In genomic region chr10:75137533-75138438, GRCh38 we compare ENCODE assay signal across 8 cellular contexts. TPM values are rescaled to one million over a fixed set of nuclear protein-coding genes. Genes with fewer than 3 reads are reported as not detected.
DNase-seq lines count a peak whose midpoint lies in the region; ATAC-seq and TF ChIP-seq lines count a peak whose summit lies in the region.

No MANE protein-coding gene starts in this region.

- no peak overlapping the region for H3K27ac ChIP-seq in transverse colon

- in situ Hi-C loops in transverse colon (cut with MboI; ENCODE audit: low pct_ligation_motif_present in 1 of 4, low pct_unique_long_range_greater_than_20kb in 1 of 4, low sequenced_read_pairs in 3 of 4), result no loop called here

- peak overlapping the region; percentile 17 to 85 for H3K27ac Mint-ChIP-seq in activated naive CD4-positive, alpha-beta T cell treated with anti-CD3 and anti-CD28 coated beads, Interleukin-2, amount 50 U/mL, for 72 hours
- peak overlapping the region; percentile 23 to 83 (median 48) for H3K27ac Mint-ChIP-seq in naive B cell

- ATAC-seq in activated naive CD4-positive, alpha-beta T cell treated with anti-CD3 and anti-CD28 coated beads, Interleukin-2, amount 50 U/mL, for 72 hours, result peak; percentile 91 to 95
- no peak for ATAC-seq in naive B cell (ENCODE audit: low read depth in 2 of 2)
- ATAC-seq in HG02678 (IDR thresholded peaks at IDR 0.05; ENCODE audit: unreplicated experiment), result no peak

- TF ChIP-seq EP300 in transverse colon (IDR thresholded peaks at IDR 0.05; ENCODE audit: low read depth), result no peak

- peak; percentile 80 for DNase-seq in ELR (ENCODE audit: low read depth)
- DNase-seq in HK-2 (ENCODE audit: unreplicated experiment), result peak; percentile 29
- DNase-seq in activated naive CD4-positive, alpha-beta T cell treated with anti-CD3 and anti-CD28 coated beads, Interleukin-2, amount 50 U/mL, for 72 hours (ENCODE audit: low spot score in 2 of 2), result peak in 1 of 2 donors; percentile 16
- no peak for DNase-seq in naive B cell
- no peak for DNase-seq in occipital lobe (lab: John Stamatoyannopoulos, UW)
- no peak for DNase-seq in transverse colon
- DNase-seq in NCI-H1092 treated with DMSO at 0.1 percent for 48 hours (lab: John Stamatoyannopoulos, UW), result no peak

- H3K9me3 ChIP-seq in transverse colon, result no peaks in the 10 kb centered on the region

- TF ChIP-seq CTCF in transverse colon (IDR thresholded peaks at IDR 0.05), result no peak

- H3K27me3 Mint-ChIP-seq in naive B cell, result no peaks in the 10 kb centered on the region

- H3K4me3 Mint-ChIP-seq in naive B cell, result no peak overlapping the region

- H3K36me3 Mint-ChIP-seq in activated naive CD4-positive, alpha-beta T cell treated with anti-CD3 and anti-CD28 coated beads, Interleukin-2, amount 50 U/mL, for 72 hours, result peaks cover 0 to 10% of the 10 kb centered on the region in 2 donors
- H3K36me3 Mint-ChIP-seq in naive B cell, result peaks cover 0 to 4% of the 10 kb centered on the region in 2 donors

- no peak overlapping the region for H3K4me3 ChIP-seq in transverse colon

- peaks cover 0 to 9% of the 10 kb centered on the region in 2 donors for H3K9me3 Mint-ChIP-seq in activated naive CD4-positive, alpha-beta T cell treated with anti-CD3 and anti-CD28 coated beads, Interleukin-2, amount 50 U/mL, for 72 hours
- no peaks in the 10 kb centered on the region for H3K9me3 Mint-ChIP-seq in naive B cell

- H3K4me1 Mint-ChIP-seq in naive B cell, result peaks cover 41 to 56% (median 52%) of the 10 kb centered on the region in 3 donors

- no peaks in the 10 kb centered on the region for H3K36me3 ChIP-seq in transverse colon

- no peaks in the 10 kb centered on the region for H3K4me1 ChIP-seq in transverse colon

- no peak for TF ChIP-seq POLR2A in transverse colon (IDR thresholded peaks at IDR 0.05)

- intact Hi-C loops in transverse colon (cut with DNase I; ENCODE audit: low total_unique reads), result no loop called here

- WGBS in transverse colon (ENCODE audit: low coverage in 1 of 2), 2 donors, result 70% methylated on average over 2 to 3 of the region's 3 CpGs

- H3K27me3 ChIP-seq in transverse colon, result no peaks in the 10 kb centered on the region

RNA-seq across cellular contexts. Expression of gene SAMD8, which starts 26.3 kb away (rescaled TPM):
- total RNA-seq in activated naive CD4-positive, alpha-beta T cell treated with anti-CD3 and anti-CD28 coated beads, Interleukin-2, amount 50 U/mL, for 72 hours, result 10 to 100 TPM; 24.9 to 32.2 TPM
- polyA plus RNA-seq in naive B cell (ENCODE audit: low read depth in 6 of 6), result 10 to 100 TPM; 11.9 to 20.1 (median 15.6) TPM
- total RNA-seq in occipital lobe (83.1 TPM), transverse colon (10 to 100 TPM in 3 of 4 donors, 1 to 10 TPM in 1; 4.6 to 26.6 (median 17.7) TPM)

Comparison
In these comparisons a context has a peak if more than half of its experiments do, and no peak if none do; other contexts are left out.
1. DNase-seq: peak in ELR (single experiment) and HK-2 (single experiment); none in naive B cell (single experiment), occipital lobe (single experiment), transverse colon (single experiment) and NCI-H1092 treated with DMSO at 0.1 percent for 48 hours (single experiment).
2. ATAC-seq: peak in activated naive CD4-positive, alpha-beta T cell treated with anti-CD3 and anti-CD28 coated beads, Interleukin-2, amount 50 U/mL, for 72 hours (2 of 2); none in naive B cell (0 of 2) and HG02678 (single experiment).